Comparison of ENCODE assay signal across 18 cellular contexts in genomic region chr15:77373441-77373840, GRCh38. TPM values are rescaled to one million over a fixed set of nuclear protein-coding genes. Genes with fewer than 3 reads are reported as not detected.
DNase-seq lines count a peak whose midpoint lies in the region; ATAC-seq, FAIRE-seq and TF ChIP-seq lines count a peak whose summit lies in the region.
"Had no signal": no experiment of that assay in that cellular context is flagged by ENCODE, and none has a peak within 500 bp of the region (broad histone marks: within the 10 kb centered on the region; RNA-seq: fewer than 3 reads in every experiment).

No MANE protein-coding gene starts in this region.

- H3K27ac ChIP-seq in A549 (no peak overlapping the region), IMR-90 (ENCODE audit: insufficient read depth, low read length) (no peak overlapping the region), H1 (ENCODE audit: low read depth, low read length) (no peak overlapping the region)
- H3K27ac ChIP-seq: BLaER1 treated with 17β-estradiol and CSF1 and Interleukin-3, amounts not matched to agents 10 nM and 100 nM; C4-2B had no signal

- H3K4me1 ChIP-seq in A549 (no peaks in the 10 kb centered on the region), IMR-90 (ENCODE audit: control insufficient read depth, insufficient read depth, low read length) (no peaks in the 10 kb centered on the region), H1 (replicated peaks in 1 of 4; ENCODE audit: control insufficient read depth in 3 of 4, insufficient read depth in 4 of 4, low read length in 3 of 4) (peaks cover 0 to 3% (median under 1%) of the 10 kb centered on the region in 4 experiments; a peak in 1 of 7 replicates)
- H3K4me1 ChIP-seq: BLaER1 treated with 17β-estradiol and CSF1 and Interleukin-3, amounts not matched to agents 10 nM and 100 nM; Caco-2 had no signal

- no peak overlapping the region for H2BK20ac ChIP-seq in IMR-90 (ENCODE audit: low read depth, low read length)
- H2BK20ac ChIP-seq in H1 (ENCODE audit: low read length) = no peak overlapping the region

- H2AK9ac ChIP-seq in IMR-90 (replicated peaks; ENCODE audit: low read depth, low read length, poor library complexity) = no peak overlapping the region

- FAIRE-seq in A549 (lab: Jason Lieb, UNC) = no peak
- FAIRE-seq in H1 (lab: Jason Lieb, UNC) = no peak
- FAIRE-seq: D721Med, GM12891 had no signal

- no peak overlapping the region for H2AK5ac ChIP-seq in IMR-90 (ENCODE audit: low read depth, low read length)
- H2AK5ac ChIP-seq in H1 (ENCODE audit: low read depth, low read length) = no peak overlapping the region

- in situ Hi-C loops in IMR-90 (cut with MboI; ENCODE audit: low sequenced_read_pairs) = no loop called here

- H3K4ac ChIP-seq in IMR-90 (ENCODE audit: low read depth, low read length) (no peak overlapping the region), H1 (replicated peaks; ENCODE audit: insufficient read length, low read depth, low read length) (no peak overlapping the region)

- BruUV-seq in IMR-90 (replicated peaks; lab: Mats Ljungman, UMichigan) = no TSS peak

- ATAC-seq in A549 (no peak), IMR-90 (ENCODE audit: low read depth) (no peak), omental fat pad (ENCODE audit: low FRiP score) (no peak), GM18867 (IDR thresholded peaks at IDR 0.05; ENCODE audit: unreplicated experiment) (no peak)
- ATAC-seq: CD8-positive, alpha-beta T cell had no signal

- H2AFZ ChIP-seq in IMR-90 (replicated peaks; ENCODE audit: low read length, poor library complexity) = no peak overlapping the region
- no peak overlapping the region for H2AFZ ChIP-seq in H1 (ENCODE audit: low read length)

- TF ChIP-seq EP300 in A549 (IDR thresholded peaks at IDR 0.05) (no peak), H1 (IDR thresholded peaks at IDR 0.05; ENCODE audit: borderline replicate concordance in 1 of 2, low read depth in 2 of 2, low read length in 2 of 2) (no peak)

- TF ChIP-seq POLR2A in A549 (IDR thresholded peaks at IDR 0.05; ENCODE audit: low read length) (no peak), IMR-90 (IDR thresholded peaks at IDR 0.05; ENCODE audit: low read depth, low read length) (no peak), H1 (IDR thresholded peaks at IDR 0.05; ENCODE audit: control extremely low read depth in 1 of 2, low read depth in 2 of 2, low read length in 2 of 2) (no peak)

- H2BK15ac ChIP-seq in IMR-90 (ENCODE audit: low read depth, low read length) = no peak overlapping the region
- H2BK15ac ChIP-seq in H1 (ENCODE audit: low read length) = no peak overlapping the region

- POLR2A ChIA-PET in A549 (lab: Yijun Ruan, JAX) (no interaction called here), IMR-90 (lab: Charles Lee; ENCODE audit: unreplicated experiment) (no interaction called here), H1 (lab: Charles Lee; ENCODE audit: partially characterized antibody) (no interaction called here)

- no peak overlapping the region for H3K9ac ChIP-seq in IMR-90 (ENCODE audit: low read depth, low read length)
- no peak overlapping the region for H3K9ac ChIP-seq in H1 (replicated peaks in 1 of 4; ENCODE audit: extremely low read depth in 1 of 4, low read depth in 3 of 4, low read length in 3 of 4)
- H3K9ac ChIP-seq: BLaER1 treated with 17β-estradiol and CSF1 and Interleukin-3, amounts not matched to agents 10 nM and 100 nM had no signal

- H3K79me1 ChIP-seq in IMR-90 (ENCODE audit: low read depth in 1 of 2, low read length in 2 of 2) (peaks cover 32 to 73% of the 10 kb centered on the region in 2 experiments), H1 (ENCODE audit: low read depth, low read length) (no peaks in the 10 kb centered on the region)

- H3K4me2 ChIP-seq in A549 (no peak overlapping the region), IMR-90 (ENCODE audit: low read depth, low read length) (no peak overlapping the region), H1 (ENCODE audit: insufficient read depth in 1 of 2, low read depth in 2 of 2, low read length in 2 of 2) (no peak overlapping the region)
- H3K4me2 ChIP-seq: BLaER1 treated with 17β-estradiol and CSF1 and Interleukin-3, amounts not matched to agents 10 nM and 100 nM had no signal

- no peaks in the 10 kb centered on the region for H3K36me3 ChIP-seq in IMR-90 (ENCODE audit: control insufficient read depth, insufficient read depth, low read length)
- H3K36me3 ChIP-seq in H1 (ENCODE audit: control insufficient read depth in 2 of 4, insufficient read depth in 4 of 4, low read length in 3 of 4) = no peaks in the 10 kb centered on the region
- H3K36me3 ChIP-seq: BLaER1 treated with 17β-estradiol and CSF1 and Interleukin-3, amounts not matched to agents 10 nM and 100 nM had no signal

- 56% methylated on average over 4 of the region's 4 CpGs for WGBS in A549 (ENCODE audit: missing lambda C conversion rate)
- WGBS in IMR-90 (ENCODE audit: extremely low coverage in 2 of 2, insufficient read length in 1 of 2), 2 experiments = no CpG with 5 or more reads among the region's 4 CpGs
- 69% methylated on average over 4 of the region's 4 CpGs; no CpG with 5 or more reads in 1 of the 2 experiments for WGBS in H1 (ENCODE audit: extremely low coverage in 1 of 2, insufficient coverage in 1 of 2, insufficient read length in 1 of 2, insufficient replicate concordance in 2 of 2, low coverage in 1 of 2, low lambda C conversion rate in 2 of 2, missing lambda C conversion rate in 1 of 2), 2 experiments

- H4K91ac ChIP-seq in IMR-90 (ENCODE audit: insufficient read depth, low read depth, low read length) (no peak overlapping the region), H1 (replicated peaks; ENCODE audit: insufficient read length, low read length) (no peak overlapping the region)

- H4K20me1 ChIP-seq in IMR-90 (ENCODE audit: insufficient read depth, low read length) = peaks cover 76% of the 10 kb centered on the region
- H4K20me1 ChIP-seq in H1 (replicated peaks in 1 of 2; ENCODE audit: control insufficient read depth in 1 of 2, insufficient read depth in 2 of 2, low read length in 2 of 2) = no peaks in the 10 kb centered on the region

- DNase-seq in A549 (ENCODE audit: low read depth in 1 of 2, low spot score in 1 of 2) = no peak
- no peak for DNase-seq in IMR-90
- DNase-seq in H1 (ENCODE audit: low read depth in 1 of 2, low spot score in 2 of 2) = no peak
- no peak for DNase-seq in omental fat pad (ENCODE audit: low spot score)
- no peak for DNase-seq in middle frontal gyrus (ENCODE audit: extremely low spot score, low spot score)
- DNase-seq: 8988T; AML-193; Caco-2; Calu3; CD4-positive, alpha-beta T cell; CD8-positive, alpha-beta T cell; DMS79 treated with DMSO at 0.1 percent for 48 hours; GF-D8 had no signal

- H4K8ac ChIP-seq in IMR-90 (ENCODE audit: low read depth in 2 of 2, low read length in 2 of 2) (no peak overlapping the region), H1 (ENCODE audit: extremely low read depth, insufficient read depth, low read length) (no peak overlapping the region)

- no peaks in the 10 kb centered on the region for H3K9me3 ChIP-seq in A549
- no peaks in the 10 kb centered on the region for H3K9me3 ChIP-seq in IMR-90 (ENCODE audit: control insufficient read depth, insufficient read depth, low read length)
- H3K9me3 ChIP-seq in H1 (ENCODE audit: insufficient read depth in 2 of 2, low read depth in 1 of 2, low read length in 1 of 2) = no peaks in the 10 kb centered on the region
- H3K9me3 ChIP-seq: BLaER1 treated with 17β-estradiol and CSF1 and Interleukin-3, amounts not matched to agents 10 nM and 100 nM; Caco-2 had no signal

- H3K27me3 ChIP-seq in IMR-90 (ENCODE audit: control insufficient read depth, insufficient read depth, low read length) (no peaks in the 10 kb centered on the region), H1 (replicated peaks in 1 of 4; ENCODE audit: control insufficient read depth in 3 of 4, extremely low read depth in 1 of 4, insufficient read depth in 3 of 4, low read length in 3 of 4) (no peaks in the 10 kb centered on the region)
- H3K27me3 ChIP-seq: BLaER1 treated with 17β-estradiol and CSF1 and Interleukin-3, amounts not matched to agents 10 nM and 100 nM had no signal

- intact Hi-C loops in IMR-90 (cut with micrococcal nuclease) = no loop called here

- H3K56ac ChIP-seq in IMR-90 (ENCODE audit: extremely low read depth, insufficient read depth, low read length) = no peak overlapping the region
- no peak overlapping the region for H3K56ac ChIP-seq in H1 (replicated peaks; ENCODE audit: insufficient read length, low read depth, low read length)

- H3K23ac ChIP-seq in IMR-90 (ENCODE audit: low read depth, low read length) (no peak overlapping the region), H1 (ENCODE audit: insufficient read length) (no peak overlapping the region)

- H2BK12ac ChIP-seq in H1 (ENCODE audit: low read depth, low read length) = no peak overlapping the region

- no peak for TF ChIP-seq CTCF in A549 (IDR thresholded peaks at IDR 0.05)
- no peak for TF ChIP-seq CTCF in IMR-90 (conservative IDR thresholded peaks at IDR 0.05; ENCODE audit: low read depth, low read length)
- no peak for TF ChIP-seq CTCF in H1 (IDR thresholded peaks at IDR 0.05; ENCODE audit: control extremely low read depth in 1 of 3, insufficient read depth in 1 of 3, low read depth in 1 of 3, low read length in 3 of 3)
- TF ChIP-seq CTCF in omental fat pad (IDR thresholded peaks at IDR 0.05) = no peak

- H3K4me3 ChIP-seq in A549 (no peak overlapping the region), IMR-90 (ENCODE audit: insufficient read depth, low read depth, low read length) (no peak overlapping the region), H1 (ENCODE audit: extremely low read depth in 1 of 4, insufficient read depth in 2 of 4, low read depth in 3 of 4, low read length in 4 of 4) (no peak overlapping the region; a peak in 1 of 8 replicates)
- H3K4me3 ChIP-seq: BLaER1 treated with 17β-estradiol and CSF1 and Interleukin-3, amounts not matched to agents 10 nM and 100 nM had no signal

- no peak overlapping the region for H4K5ac ChIP-seq in IMR-90 (ENCODE audit: low read depth, low read length)
- no peak overlapping the region for H4K5ac ChIP-seq in H1 (ENCODE audit: insufficient read length, low read depth, low read length)

- no peak overlapping the region for H3K14ac ChIP-seq in IMR-90 (replicated peaks; ENCODE audit: low read depth, low read length)
- no peak overlapping the region for H3K14ac ChIP-seq in H1 (ENCODE audit: insufficient read length)

- no peak overlapping the region for H3K18ac ChIP-seq in IMR-90 (ENCODE audit: low read depth, low read length)
- no peak overlapping the region for H3K18ac ChIP-seq in H1 (ENCODE audit: extremely low read depth, low read length)

- peaks cover 4% of the 10 kb centered on the region; the same call in 1 of the 2 replicates for H3K9me1 ChIP-seq in IMR-90 (ENCODE audit: insufficient read depth, low read length)

- peaks cover 0 to 64% of the 10 kb centered on the region in 2 experiments; a peak in 2 of 4 replicates for H3K79me2 ChIP-seq in H1 (ENCODE audit: control insufficient read depth in 1 of 2, insufficient read depth in 2 of 2, low read length in 2 of 2)

- CTCF ChIA-PET in A549 (lab: Yijun Ruan, JAX) (no interaction called here), IMR-90 (lab: Yijun Ruan, JAX) (no interaction called here), H1 (lab: Charles Lee; ENCODE audit: partially characterized antibody) (no interaction called here)

- no peak overlapping the region for H2BK120ac ChIP-seq in IMR-90 (ENCODE audit: low read depth, low read length)
- H2BK120ac ChIP-seq in H1 (replicated peaks; ENCODE audit: low read depth, low read length) = no peak overlapping the region

- TF ChIP-seq RAD21 in A549 (conservative IDR thresholded peaks at IDR 0.05 in 1 of 2, IDR thresholded peaks at IDR 0.05 in 1 of 2) = no peak
- no peak for TF ChIP-seq RAD21 in IMR-90 (IDR thresholded peaks at IDR 0.05; ENCODE audit: low read length)
- TF ChIP-seq RAD21 in H1 (IDR thresholded peaks at IDR 0.05 in 1 of 2, conservative IDR thresholded peaks at IDR 0.05 in 1 of 2; ENCODE audit: low read depth in 2 of 2, low read length in 2 of 2) = no peak

- no peaks in the 10 kb centered on the region for H3K23me2 ChIP-seq in H1 (ENCODE audit: low read depth, low read length)

- H2BK5ac ChIP-seq in IMR-90 (ENCODE audit: low read depth, low read length, poor library complexity, severe bottlenecking) = no peak overlapping the region
- H2BK5ac ChIP-seq in H1 (ENCODE audit: low read depth, low read length) = no peak overlapping the region

- dilution Hi-C loops in IMR-90 (cut with HindIII; ENCODE audit: low sequenced_read_pairs, unreplicated experiment) = no loop called here

RNA-seq across cellular contexts. Expression of gene PEAK1, which starts 46.5 kb away (rescaled TPM):
- polyA plus RNA-seq in A549 (2011; rRNA removed) = 13.7 and 15.0 TPM in 2 replicates
- 3.9 and 4.3 TPM in 2 replicates for polyA plus RNA-seq in A549 (2012; cell fraction: cytosol; rRNA removed)
- polyA plus RNA-seq in A549 (2012; cell fraction: nucleus; rRNA removed) = 4.0 and 5.4 TPM in 2 replicates
- 7.5 to 9.1 TPM (median 8.0 TPM) in 3 replicates for polyA plus RNA-seq in A549 (2017; fragmentation: RNase III; extraction: RNeasy Plus Mini Kit Qiagen cat#74134 plus additional on column Dnase treatment)
- 24.2 and 25.0 TPM in 2 replicates for polyA minus RNA-seq in A549 (2011; rRNA and poly(A)+ RNA removed)
- 43.9 and 49.2 TPM in 2 replicates for total RNA-seq in IMR-90 (2012; rRNA removed)
- polyA plus RNA-seq in IMR-90 (2012; rRNA removed) = 21.5 TPM in 2 replicates
- 9.7 and 11.4 TPM in 2 replicates for polyA plus RNA-seq in IMR-90 (2012; cell fraction: cytosol; rRNA removed)
- 15.4 and 44.4 TPM in 2 replicates for polyA plus RNA-seq in IMR-90 (2012; cell fraction: nucleus; rRNA removed; ENCODE audit: low replicate concordance)
- total RNA-seq in H1 (2021; fragmentation: NEBNext Ultra II Directional; extraction: Animal tissue kit (Norgen Biotek cat#: 25700)) = 41.1 and 44.8 TPM in 2 replicates
- polyA plus RNA-seq in H1 (2011; rRNA removed) = 7.7 and 8.8 TPM in 2 replicates
- 10.2 TPM for polyA plus RNA-seq in H1 (2011; cell fraction: cytosol; rRNA removed)
- polyA plus RNA-seq in H1 (2011; cell fraction: nucleus; rRNA removed) = 17.1 TPM
- polyA plus RNA-seq in H1 (2012, experiment 1 of 2) = 10.7 to 16.9 TPM (median 15.0 TPM) in 4 replicates
- 0.33 TPM for polyA plus RNA-seq in H1 (2012, experiment 2 of 2)
- 9.3 TPM for polyA plus RNA-seq in H1 (2013, experiment 1 of 2)
- polyA plus RNA-seq in H1 (2013, experiment 2 of 2) = 9.5 TPM
- 34.4 and 43.0 TPM in 2 replicates for polyA minus RNA-seq in H1 (2011; rRNA and poly(A)+ RNA removed)
- polyA minus RNA-seq in H1 (2011; cell fraction: cytosol; rRNA and poly(A)+ RNA removed) = 28.5 TPM
- 54.4 TPM for polyA minus RNA-seq in H1 (2011; cell fraction: nucleus; rRNA and poly(A)+ RNA removed)
- 10 to 100 TPM; 37.8 to 75.3 (median 55.0) TPM for total RNA-seq in omental fat pad

RNA-seq across cellular contexts. Expression of gene HMG20A, which starts 47.2 kb away (rescaled TPM):
- polyA plus RNA-seq in A549 (2011; rRNA removed) (77.2 and 85.1 TPM in 2 replicates), A549 (2017; fragmentation: RNase III; extraction: RNeasy Plus Mini Kit Qiagen cat#74134 plus additional on column Dnase treatment) (29.1 to 33.2 TPM (median 29.5 TPM) in 3 replicates), IMR-90 (2012; rRNA removed) (22.0 and 22.3 TPM in 2 replicates), H1 (2011; rRNA removed) (35.9 and 52.1 TPM in 2 replicates)
- polyA plus RNA-seq in A549 (2012; cell fraction: cytosol; rRNA removed) = 21.9 and 22.8 TPM in 2 replicates
- polyA plus RNA-seq in A549 (2012; cell fraction: nucleus; rRNA removed) = 21.7 and 24.5 TPM in 2 replicates
- 42.6 and 67.6 TPM in 2 replicates for polyA minus RNA-seq in A549 (2011; rRNA and poly(A)+ RNA removed)
- total RNA-seq in IMR-90 (2012; rRNA removed) (25.3 and 28.6 TPM in 2 replicates), omental fat pad (10 to 100 TPM; 20.2 to 58.3 (median 31.2) TPM)
- polyA plus RNA-seq in IMR-90 (2012; cell fraction: cytosol; rRNA removed) = 7.2 and 10.0 TPM in 2 replicates
- polyA plus RNA-seq in IMR-90 (2012; cell fraction: nucleus; rRNA removed; ENCODE audit: low replicate concordance) = 13.0 and 45.0 TPM in 2 replicates
- total RNA-seq in H1 (2021; fragmentation: NEBNext Ultra II Directional; extraction: Animal tissue kit (Norgen Biotek cat#: 25700)) = 58.8 and 59.7 TPM in 2 replicates
- 50.7 TPM for polyA plus RNA-seq in H1 (2011; cell fraction: cytosol; rRNA removed)
- 41.3 TPM for polyA plus RNA-seq in H1 (2011; cell fraction: nucleus; rRNA removed)
- polyA plus RNA-seq in H1 (2012, experiment 1 of 2) = 30.5 to 40.0 TPM (median 32.3 TPM) in 4 replicates
- 4.0 TPM for polyA plus RNA-seq in H1 (2012, experiment 2 of 2)
- 37.2 TPM for polyA plus RNA-seq in H1 (2013, experiment 1 of 2)
- polyA plus RNA-seq in H1 (2013, experiment 2 of 2) = 39.9 TPM
- polyA minus RNA-seq in H1 (2011; rRNA and poly(A)+ RNA removed) = 64.3 and 68.9 TPM in 2 replicates
- polyA minus RNA-seq in H1 (2011; cell fraction: cytosol; rRNA and poly(A)+ RNA removed) = 42.1 TPM
- 47.4 TPM for polyA minus RNA-seq in H1 (2011; cell fraction: nucleus; rRNA and poly(A)+ RNA removed)

Comparison
In these comparisons a context has a peak if more than half of its experiments do, and no peak if none do; other contexts are left out.
1. Of the 18 proteins assayed by ChIP-seq in both H1 and A549: peak only in H1: none; only in A549: none; in both: MAFK; in neither: 17.